In the genomic region with DNA sequence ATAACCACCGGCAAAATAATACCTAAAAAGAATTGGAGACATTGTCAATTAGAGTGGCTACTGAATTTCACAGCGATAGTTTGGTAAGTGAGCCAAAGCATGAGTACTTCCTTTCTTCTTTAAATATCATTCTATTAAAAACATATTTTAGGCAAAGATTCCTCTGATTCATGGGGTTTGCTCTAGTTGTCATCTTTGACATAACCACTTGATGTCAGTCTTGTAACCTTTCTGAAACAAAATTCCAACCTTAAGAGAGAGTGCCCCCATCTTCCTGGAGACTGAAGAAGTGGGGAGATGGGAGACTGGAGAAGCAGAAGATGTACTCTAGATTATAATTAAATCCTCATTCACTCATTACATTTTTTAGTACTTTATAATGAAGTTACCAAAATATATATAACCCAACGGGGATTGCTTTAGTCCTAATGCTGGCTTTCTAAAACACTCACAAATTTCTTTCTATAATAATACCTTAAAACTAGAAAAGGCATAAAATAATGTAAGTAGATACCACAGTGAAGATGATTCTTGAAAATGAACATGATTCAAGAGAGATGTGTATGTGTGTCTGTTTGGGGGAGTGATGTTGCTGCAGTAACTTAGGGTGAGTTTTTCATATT, we compare ENCODE assay signal across 9 cellular contexts.
DNase-seq lines count a peak whose midpoint lies in the region; ATAC-seq and TF ChIP-seq lines count a peak whose summit lies in the region.
"Had no signal": no experiment of that assay in that cellular context is flagged by ENCODE, and none has a peak within 500 bp of the region (broad histone marks: within the 10 kb centered on the region; RNA-seq: fewer than 3 reads in every experiment).

No MANE protein-coding gene starts in this region.

- peak; percentile 54 for TF ChIP-seq CTCF in astrocyte of the cerebellum (IDR thresholded peaks at IDR 0.05; ENCODE audit: low read depth, low read length, missing control alignments)

- in situ Hi-C loops in astrocyte of the cerebellum (cut with HindIII; ENCODE audit: low sequenced_read_pairs): no loop called here

- no peaks in the 10 kb centered on the region for H3K4me1 Mint-ChIP-seq in T-helper 17 cell

- DNase-seq in DMS114 treated with DMSO at 0.1 percent for 48 hours (lab: John Stamatoyannopoulos, UW; ENCODE audit: unreplicated experiment) (peak; percentile 1), M059J (ENCODE audit: low read depth) (peak; percentile 32), astrocyte of the cerebellum (ENCODE audit: low read depth) (peak; percentile 6), left lobe of liver (ENCODE audit: low spot score) (no peak), T-helper 17 cell (no peak)
- DNase-seq in activated CD4-positive, alpha-beta T cell treated with anti-CD3 and anti-CD28 coated beads, Interleukin-2, amount 50 U/mL, for 1 hour: no peak

- no peak overlapping the region for H3K27ac Mint-ChIP-seq in T-helper 17 cell

- no peak overlapping the region for H3K4me3 Mint-ChIP-seq in T-helper 17 cell

- H3K27me3 Mint-ChIP-seq in T-helper 17 cell: peaks cover 20% of the 10 kb centered on the region

- ATAC-seq in left lobe of liver (peak; percentile 32), T-helper 17 cell (no peak), GM21423 (IDR thresholded peaks at IDR 0.05; ENCODE audit: unreplicated experiment) (no peak), HG02973 (IDR thresholded peaks at IDR 0.05; ENCODE audit: unreplicated experiment) (no peak)
- ATAC-seq: K562 had no signal

- H3K9me3 ChIP-seq in T-helper 17 cell (ENCODE audit: control insufficient read depth, low read length, poor library complexity, severe bottlenecking): no peaks in the 10 kb centered on the region

- H3K36me3 Mint-ChIP-seq in T-helper 17 cell (ENCODE audit: low read depth): no peaks in the 10 kb centered on the region

- no peak overlapping the region for H3K4me3 ChIP-seq in astrocyte of the cerebellum (ENCODE audit: low read depth, low read length)
- H3K4me3 ChIP-seq: K562 had no signal

Comparison
In these comparisons a context has a peak if more than half of its experiments do, and no peak if none do; other contexts are left out.
1. DNase-seq: peak in DMS114 treated with DMSO at 0.1 percent for 48 hours (single experiment), M059J (single experiment) and astrocyte of the cerebellum (single experiment); none in left lobe of liver (single experiment), activated CD4-positive, alpha-beta T cell treated with anti-CD3 and anti-CD28 coated beads, Interleukin-2, amount 50 U/mL, for 1 hour (single experiment) and T-helper 17 cell (0 of 3).